In the genomic region with DNA sequence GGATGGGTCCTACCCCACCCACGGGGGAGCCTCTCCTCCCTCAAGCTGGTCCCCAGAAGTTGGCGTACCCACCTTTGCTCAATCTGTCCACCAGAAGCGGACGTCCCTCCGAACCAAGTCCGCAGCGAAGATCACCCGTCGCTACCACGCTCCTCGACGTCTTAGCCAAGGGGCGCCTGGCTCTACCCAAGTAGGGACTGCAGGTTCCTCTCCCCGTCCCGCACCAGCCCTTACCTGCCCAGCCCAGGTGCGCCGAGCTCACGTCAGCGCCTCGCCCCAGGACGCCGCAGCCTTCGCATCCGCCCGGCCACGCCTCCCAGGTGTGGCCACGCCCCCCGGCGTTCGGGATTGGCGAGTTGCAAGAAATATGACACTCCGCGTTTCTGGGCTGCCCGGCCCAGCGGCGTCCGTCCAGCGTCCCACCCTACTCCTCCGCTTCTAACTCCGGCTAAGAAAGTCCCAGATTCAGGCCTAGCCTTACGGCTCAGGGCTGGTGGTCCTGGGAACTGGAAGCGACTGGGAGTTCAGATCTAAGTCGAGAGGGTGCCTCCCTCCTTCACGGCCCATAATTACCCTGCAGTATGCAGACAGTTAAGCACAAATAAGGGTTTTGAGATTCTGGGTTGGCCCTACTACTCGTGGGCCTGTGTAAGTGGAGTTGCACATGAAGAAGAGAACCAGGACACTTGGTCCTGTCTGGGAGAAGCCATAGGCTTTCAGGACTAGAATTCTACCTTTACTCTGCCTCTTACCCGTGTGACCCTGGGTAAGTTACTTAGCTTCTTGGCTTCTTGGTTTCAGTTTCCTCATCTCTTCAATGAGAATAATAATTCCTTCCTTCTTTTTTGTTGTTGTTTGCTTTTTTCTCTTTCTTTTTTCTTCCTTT, we compare ENCODE assay signal across 7 cellular contexts. TPM values are rescaled to one million over a fixed set of nuclear protein-coding genes. Genes with fewer than 3 reads are reported as not detected.
DNase-seq lines count a peak whose midpoint lies in the region; ATAC-seq and TF ChIP-seq lines count a peak whose summit lies in the region.

A gene (minus strand): TSS at position 268 of the 886 bp plus-strand sequence. CDS start 4,729 bp downstream, outside the sequence.

- H3K27ac ChIP-seq in tibial artery: no peak within 1 kb of the TSS

- DNase-seq in NOMO-1 treated with DMSO at 0.1 percent for 48 hours (lab: John Stamatoyannopoulos, UW; ENCODE audit: unreplicated experiment) (peak; percentile 70), foreskin melanocyte (peak; percentile 71), omental fat pad (ENCODE audit: low spot score) (peak; percentile 43), tibial artery (peak; percentile 82 to 84)
- peak; percentile 56 for DNase-seq in activated gamma-delta T cell treated with anti-CD3 and anti-CD28 coated beads, Interleukin-2, amount 50 U/mL, for 16 hours (ENCODE audit: low read depth)

- ATAC-seq in GM18907 (IDR thresholded peaks at IDR 0.05; ENCODE audit: unreplicated experiment) (peak; percentile 92), HG03135 (IDR thresholded peaks at IDR 0.05; ENCODE audit: unreplicated experiment) (peak; percentile 96), omental fat pad (ENCODE audit: low FRiP score) (peak; percentile 66)

- H3K9me3 ChIP-seq in tibial artery: no peaks in the 10 kb centered on the region

- peaks cover 0 to 10% of the 10 kb centered on the region in 2 donors for H3K27me3 ChIP-seq in tibial artery

- H3K36me3 ChIP-seq in tibial artery: no peaks in the 10 kb centered on the region

- peak within 1 kb of the TSS; percentile 38 to 41 for H3K4me3 ChIP-seq in tibial artery

- peaks cover 0 to 14% (median 4%) of the 10 kb centered on the region in 4 donors for H3K4me1 ChIP-seq in tibial artery

- TF ChIP-seq CTCF in omental fat pad (IDR thresholded peaks at IDR 0.05): no peak
- no peak for TF ChIP-seq CTCF in tibial artery (IDR thresholded peaks at IDR 0.05)

- intact Hi-C loops in tibial artery (cut with DNase I; ENCODE audit: low total_unique reads): no loop called here

RNA-seq across cellular contexts. Expression of the gene that starts here (rescaled TPM):
- total RNA-seq in omental fat pad: 1 to 10 TPM in 2 of 4 donors, under 1 TPM in 2; 0.44 to 1.4 (median 1.0) TPM
